Comparison of ENCODE assay signal across 9 cellular contexts in the genomic region with DNA sequence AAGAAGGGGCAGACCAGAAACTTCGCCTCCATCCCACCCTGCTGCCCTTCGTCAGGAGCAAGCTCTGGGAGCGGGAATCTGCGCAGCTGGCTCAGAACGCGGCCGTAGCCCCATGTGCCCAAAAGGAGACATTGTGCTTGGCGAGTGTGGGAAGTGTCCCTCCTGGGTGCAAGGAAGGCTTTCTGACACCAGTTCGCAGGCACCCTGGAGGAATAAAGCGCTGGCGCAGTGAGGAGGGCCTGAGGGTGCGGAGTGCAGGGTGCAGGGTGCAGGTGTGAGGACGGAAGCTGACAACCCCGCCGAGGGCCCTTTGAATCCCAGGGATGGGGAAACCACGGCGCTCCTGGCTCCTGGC.
DNase-seq lines count a peak whose midpoint lies in the region; ATAC-seq and TF ChIP-seq lines count a peak whose summit lies in the region.
"Had no signal": no experiment of that assay in that cellular context is flagged by ENCODE, and none has a peak within 500 bp of the region (broad histone marks: within the 10 kb centered on the region; RNA-seq: fewer than 3 reads in every experiment).

No MANE protein-coding gene starts in this region.

- no peaks in the 10 kb centered on the region for H3K9me3 ChIP-seq in iPS-18a (ENCODE audit: control insufficient read depth, low read depth, low read length)
- H3K9me3 ChIP-seq: body of pancreas had no signal

- TF ChIP-seq CTCF in VCaP (conservative IDR thresholded peaks at IDR 0.05) = no peak

- H3K27me3 Mint-ChIP-seq in activated T-cell treated with anti-CD3 and anti-CD28 coated beads, Interleukin-2, amount 50 U/mL, for 24 hours = peaks cover 76% of the 10 kb centered on the region
- peaks cover 76 to 84% of the 10 kb centered on the region in 2 donors for H3K27me3 Mint-ChIP-seq in stimulated activated naive B cell treated with anti-CD40 and anti-IgM and Interleukin-4, amounts not matched to agents 10 μg/mL and 1 μg/mL and 100 μg/mL, for 72 hours

- no peaks in the 10 kb centered on the region for H3K9me3 Mint-ChIP-seq in activated T-cell treated with anti-CD3 and anti-CD28 coated beads, Interleukin-2, amount 50 U/mL, for 24 hours
- no peaks in the 10 kb centered on the region for H3K9me3 Mint-ChIP-seq in stimulated activated naive B cell treated with anti-CD40 and anti-IgM and Interleukin-4, amounts not matched to agents 10 μg/mL and 1 μg/mL and 100 μg/mL, for 72 hours

- peak overlapping the region; percentile 90 for H3K27ac ChIP-seq in VCaP
- no peak overlapping the region for H3K27ac ChIP-seq in iPS-18a (ENCODE audit: low read length)
- H3K27ac ChIP-seq: body of pancreas had no signal

- H3K36me3 Mint-ChIP-seq in activated T-cell treated with anti-CD3 and anti-CD28 coated beads, Interleukin-2, amount 50 U/mL, for 24 hours (ENCODE audit: low read depth) = no peaks in the 10 kb centered on the region
- H3K36me3 Mint-ChIP-seq in stimulated activated naive B cell treated with anti-CD40 and anti-IgM and Interleukin-4, amounts not matched to agents 10 μg/mL and 1 μg/mL and 100 μg/mL, for 72 hours = no peaks in the 10 kb centered on the region

- ATAC-seq in stimulated activated naive B cell treated with anti-CD40 and anti-IgM and Interleukin-4, amounts not matched to agents 10 μg/mL and 1 μg/mL and 100 μg/mL, for 72 hours (replicated peaks) = no peak
- no peak for ATAC-seq in GM18858 (IDR thresholded peaks at IDR 0.05; ENCODE audit: unreplicated experiment)
- no peak for ATAC-seq in HG02623 (IDR thresholded peaks at IDR 0.05; ENCODE audit: unreplicated experiment)
- ATAC-seq: body of pancreas had no signal

- H3K4me3 Mint-ChIP-seq in activated T-cell treated with anti-CD3 and anti-CD28 coated beads, Interleukin-2, amount 50 U/mL, for 24 hours = peak overlapping the region; percentile 32
- peak overlapping the region; percentile 57 to 68 for H3K4me3 Mint-ChIP-seq in stimulated activated naive B cell treated with anti-CD40 and anti-IgM and Interleukin-4, amounts not matched to agents 10 μg/mL and 1 μg/mL and 100 μg/mL, for 72 hours

- H3K4me3 ChIP-seq in iPS-18a (ENCODE audit: low read length) = peak overlapping the region; percentile 60

- no peak overlapping the region for H3K9ac ChIP-seq in iPS-18a (ENCODE audit: low read length)

- no peak for DNase-seq in activated T-cell treated with anti-CD3 and anti-CD28 coated beads, Interleukin-2, amount 50 U/mL, for 24 hours
- no peak for DNase-seq in activated T-cell treated with anti-CD3 and anti-CD28 coated beads, Interleukin-2, amount 50 U/mL, for 48 hours
- DNase-seq in stimulated activated naive B cell treated with anti-CD40 and anti-IgM and Interleukin-4, amounts not matched to agents 10 μg/mL and 1 μg/mL and 100 μg/mL, for 72 hours = no peak
- DNase-seq in superior temporal gyrus (ENCODE audit: extremely low spot score) = no peak

- H3K27ac Mint-ChIP-seq in activated T-cell treated with anti-CD3 and anti-CD28 coated beads, Interleukin-2, amount 50 U/mL, for 24 hours = no peak overlapping the region
- no peak overlapping the region for H3K27ac Mint-ChIP-seq in stimulated activated naive B cell treated with anti-CD40 and anti-IgM and Interleukin-4, amounts not matched to agents 10 μg/mL and 1 μg/mL and 100 μg/mL, for 72 hours

- no peaks in the 10 kb centered on the region for H3K36me3 ChIP-seq in iPS-18a (ENCODE audit: control insufficient read depth, low read depth, low read length)

- peaks cover 8% of the 10 kb centered on the region for H3K4me1 Mint-ChIP-seq in activated T-cell treated with anti-CD3 and anti-CD28 coated beads, Interleukin-2, amount 50 U/mL, for 24 hours (ENCODE audit: low read depth)
- H3K4me1 Mint-ChIP-seq in stimulated activated naive B cell treated with anti-CD40 and anti-IgM and Interleukin-4, amounts not matched to agents 10 μg/mL and 1 μg/mL and 100 μg/mL, for 72 hours = peaks cover 13 to 16% of the 10 kb centered on the region in 2 donors

- peaks cover 57% of the 10 kb centered on the region for H3K27me3 ChIP-seq in iPS-18a (ENCODE audit: control insufficient read depth, insufficient read depth, low read length)

- H3K4me1 ChIP-seq in iPS-18a (ENCODE audit: control insufficient read depth, low read depth, low read length) = peaks cover 5% of the 10 kb centered on the region
